Comparison of ENCODE assay signal across 1 cellular context in genomic region chr22:49255741-49256318, GRCh38.
TF ChIP-seq lines count a peak whose summit lies in the region.

No MANE protein-coding gene starts in this region.

TF ChIP-seq in HepG2, 621 proteins besides CTCF, POLR2A, EP300 and RAD21 (continued from another document):
- no peak for TF ChIP-seq ZNF800 (CRISPR knock-in tag; IDR thresholded peaks at IDR 0.05)
- TF ChIP-seq ATF7 (IDR thresholded peaks at IDR 0.05) = peak; percentile 92
- TF ChIP-seq ATF7 (CRISPR knock-in tag; IDR thresholded peaks at IDR 0.05) = no peak
- no peak for TF ChIP-seq MAX (IDR thresholded peaks at IDR 0.05)
